13 cellular contexts compared by ENCODE assay signal in genomic region chr19:38813323-38813722, GRCh38. TPM values are rescaled to one million over a fixed set of nuclear protein-coding genes. Genes with fewer than 3 reads are reported as not detected.
DNase-seq lines count a peak whose midpoint lies in the region; ATAC-seq and TF ChIP-seq lines count a peak whose summit lies in the region.
"Had no signal": no experiment of that assay in that cellular context is flagged by ENCODE, and none has a peak within 500 bp of the region (broad histone marks: within the 10 kb centered on the region; RNA-seq: fewer than 3 reads in every experiment).

No MANE protein-coding gene starts in this region.

- peak overlapping the region; percentile 65 to 77 (median 76) for H3K27ac ChIP-seq in body of pancreas
- H3K27ac ChIP-seq in transverse colon = peak overlapping the region; percentile 85 to 94 (median 88)
- H3K27ac ChIP-seq: SK-N-MC had no signal

- CTCF ChIA-PET in Calu3 (lab: Charles Lee) = interaction anchor here (0.8 to 1.2 kb wide), 3 partner anchors 9 to 87 kb away, joined by 3 to 7 read pairs (median 3); partner anchors contain the start of genes NFKBIB and SIRT2

- H3K4me1 Mint-ChIP-seq in Calu3 (ENCODE audit: low read depth, unreplicated experiment) = peaks cover 29% of the 10 kb centered on the region
- peaks cover 5% of the 10 kb centered on the region for H3K4me1 Mint-ChIP-seq in progenitor cell of endocrine pancreas (ENCODE audit: low read depth)

- H3K9me3 ChIP-seq in body of pancreas (no peaks in the 10 kb centered on the region), mucosa of stomach (ENCODE audit: control insufficient read depth, low read length) (no peaks in the 10 kb centered on the region), transverse colon (no peaks in the 10 kb centered on the region)

- TF ChIP-seq POLR2A in body of pancreas (IDR thresholded peaks at IDR 0.05) (no peak), transverse colon (IDR thresholded peaks at IDR 0.05) (no peak)

- peak overlapping the region; percentile 29 for H3K9ac ChIP-seq in mucosa of stomach (ENCODE audit: low read length)

- H3K36me3 Mint-ChIP-seq in Calu3 (ENCODE audit: insufficient read depth, unreplicated experiment) (peaks cover 83% of the 10 kb centered on the region), progenitor cell of endocrine pancreas (ENCODE audit: insufficient read depth) (peaks cover 10% of the 10 kb centered on the region)

- in situ Hi-C loops in transverse colon (cut with MboI; ENCODE audit: low pct_ligation_motif_present in 1 of 4, low pct_unique_long_range_greater_than_20kb in 1 of 4, low sequenced_read_pairs in 3 of 4) = no loop called here

- H3K9me3 Mint-ChIP-seq in Calu3 (ENCODE audit: low read depth, unreplicated experiment) (peaks cover 2% of the 10 kb centered on the region), progenitor cell of endocrine pancreas (ENCODE audit: low read depth) (no peaks in the 10 kb centered on the region)

- ATAC-seq in body of pancreas (no peak), HG03565 (IDR thresholded peaks at IDR 0.05; ENCODE audit: unreplicated experiment) (no peak)

- H3K36me3 ChIP-seq in body of pancreas (replicated peaks in 1 of 2; ENCODE audit: insufficient read depth in 1 of 2, low read depth in 2 of 2) (peaks cover 0 to 9% of the 10 kb centered on the region in 2 donors), mucosa of stomach (ENCODE audit: control insufficient read depth, insufficient read depth, low read length) (peaks cover 4% of the 10 kb centered on the region), transverse colon (peaks cover 0 to 20% (median 4%) of the 10 kb centered on the region in 4 donors)

- 55 to 57% methylated on average over 6 of the region's 6 CpGs for WGBS in body of pancreas, 2 donors
- 70 to 80% methylated on average over 1 to 6 of the region's 6 CpGs for WGBS in transverse colon (ENCODE audit: low coverage in 1 of 2), 2 donors

- H3K27me3 ChIP-seq in body of pancreas (no peaks in the 10 kb centered on the region), mucosa of stomach (ENCODE audit: control insufficient read depth, insufficient read depth, low read length) (no peaks in the 10 kb centered on the region), transverse colon (no peaks in the 10 kb centered on the region)

- BruUV-seq in Calu3 (replicated peaks; lab: Mats Ljungman, UMichigan) = no TSS peak

- no peak for TF ChIP-seq CTCF in Calu3 (IDR thresholded peaks at IDR 0.05; ENCODE audit: unreplicated experiment)
- no peak for TF ChIP-seq CTCF in body of pancreas (IDR thresholded peaks at IDR 0.05)
- TF ChIP-seq CTCF in transverse colon (IDR thresholded peaks at IDR 0.05) = no peak
- no peak for TF ChIP-seq CTCF in progenitor cell of endocrine pancreas (IDR thresholded peaks at IDR 0.05; ENCODE audit: unreplicated experiment)

- H3K4me3 Mint-ChIP-seq in Calu3 (ENCODE audit: low read depth, unreplicated experiment) (peak overlapping the region; percentile 89), progenitor cell of endocrine pancreas (ENCODE audit: low read depth) (no peak overlapping the region)

- H3K4me1 ChIP-seq in body of pancreas (peaks cover 15% of the 10 kb centered on the region), mucosa of stomach (ENCODE audit: control insufficient read depth, insufficient read depth, low read length) (peaks cover 26% of the 10 kb centered on the region), transverse colon (peaks cover 0 to 44% (median 39%) of the 10 kb centered on the region in 4 donors)

- H3K4me3 ChIP-seq in body of pancreas = no peak overlapping the region
- H3K4me3 ChIP-seq in mucosa of stomach (ENCODE audit: low read length) = peak overlapping the region; percentile 29
- H3K4me3 ChIP-seq in transverse colon = peak overlapping the region in 1 of 4 donors; percentile 37
- H3K4me3 ChIP-seq: SK-N-MC had no signal

- DNase-seq in Calu3 = no peak
- no peak for DNase-seq in body of pancreas
- no peak for DNase-seq in transverse colon
- DNase-seq in NCI-H2081 treated with DMSO at 0.1 percent for 48 hours (lab: John Stamatoyannopoulos, UW) = no peak
- no peak for DNase-seq in progenitor cell of endocrine pancreas (ENCODE audit: low spot score, unreplicated experiment)
- DNase-seq: ACHN, C1 segment of cervical spinal cord, NCI-H1105, SHP77 had no signal

- intact Hi-C loops in Calu3 (cut with micrococcal nuclease; ENCODE audit: unreplicated experiment) (loop anchor here (5.0 kb wide), 1 partner anchor 81 kb away; no protein-coding TSS in a partner anchor), body of pancreas (cut with DNase I) (no loop called here), transverse colon (cut with DNase I; ENCODE audit: low total_unique reads) (no loop called here)

- no peak for TF ChIP-seq EP300 in transverse colon (IDR thresholded peaks at IDR 0.05; ENCODE audit: low read depth)

- peak overlapping the region; percentile 90 for H3K27ac Mint-ChIP-seq in Calu3 (ENCODE audit: unreplicated experiment)
- H3K27ac Mint-ChIP-seq in progenitor cell of endocrine pancreas = no peak overlapping the region

- H3K27me3 Mint-ChIP-seq in Calu3 (ENCODE audit: unreplicated experiment) (no peaks in the 10 kb centered on the region), progenitor cell of endocrine pancreas (no peaks in the 10 kb centered on the region)

RNA-seq across cellular contexts. Expression of gene LGALS4, which starts 0.6 kb away (rescaled TPM):
- 321 and 537 TPM in 2 replicates for total RNA-seq in Calu3 (2022)
- total RNA-seq in body of pancreas = 100 to 1,000 TPM in 1 of 2 donors, 10 to 100 TPM in 1; 54.1 to 153 TPM
- total RNA-seq in transverse colon = 1,000 to 10,000 TPM; 1,815 to 4,845 (median 3,695) TPM
- 2.7 and 3.7 TPM in 2 replicates for total RNA-seq in progenitor cell of endocrine pancreas
- total RNA-seq: NCI-H460 had no signal

RNA-seq across cellular contexts. Expression of gene ECH1, which starts 18.3 kb away (rescaled TPM):
- total RNA-seq in Calu3 (2022) (253 and 291 TPM in 2 replicates), body of pancreas (10 to 100 TPM; 87.4 to 93.3 TPM), transverse colon (100 to 1,000 TPM; 181 to 313 (median 228) TPM), progenitor cell of endocrine pancreas (86.9 and 93.5 TPM in 2 replicates)

RNA-seq across cellular contexts. Expression of gene LGALS7B, which starts 24.3 kb away (rescaled TPM):
- total RNA-seq in Calu3 (2022) (3.2 and 4.8 TPM in 2 replicates), body of pancreas (not detected), transverse colon (not detected), progenitor cell of endocrine pancreas (not detected in 2 replicates)
- total RNA-seq: NCI-H460 had no signal

RNA-seq across cellular contexts. Expression of gene HNRNPL, which starts 36.5 kb away (rescaled TPM):
- 383 and 408 TPM in 2 replicates for total RNA-seq in Calu3 (2022)
- 100 to 1,000 TPM in 1 of 2 donors, 10 to 100 TPM in 1; 80.4 to 139 TPM for total RNA-seq in body of pancreas
- total RNA-seq in transverse colon = 100 to 1,000 TPM; 139 to 200 (median 174) TPM
- total RNA-seq in progenitor cell of endocrine pancreas = 444 and 461 TPM in 2 replicates

RNA-seq across cellular contexts. Expression of gene LGALS7, which starts 40.0 kb away (rescaled TPM):
- not detected in 2 replicates for total RNA-seq in Calu3 (2022)
- total RNA-seq in body of pancreas = not detected
- total RNA-seq in transverse colon = not detected
- 0.91 TPM in 1 of 2 replicates, not detected in the other for total RNA-seq in progenitor cell of endocrine pancreas
- total RNA-seq: NCI-H460 had no signal

Comparison
In these comparisons a context has a peak if more than half of its experiments do, and no peak if none do; other contexts are left out.
1. RNA of gene LGALS4, which starts 0.6 kb away (total RNA-seq): 1,815 to 4,845 TPM in transverse colon, 321 to 537 TPM in Calu3 and 54.1 to 153 TPM in body of pancreas; 2.7 to 3.7 TPM in progenitor cell of endocrine pancreas; every median in the first group is over 10 times any median in the second.